Comparison of ENCODE assay signal across 10 cellular contexts in genomic region chr20:49286689-49287551, GRCh38. TPM values are rescaled to one million over a fixed set of nuclear protein-coding genes. Genes with fewer than 3 reads are reported as not detected.
DNase-seq lines count a peak whose midpoint lies in the region; ATAC-seq and TF ChIP-seq lines count a peak whose summit lies in the region.
"Had no signal": no experiment of that assay in that cellular context is flagged by ENCODE, and none has a peak within 500 bp of the region (broad histone marks: within the 10 kb centered on the region; RNA-seq: fewer than 3 reads in every experiment).

No MANE protein-coding gene starts in this region.

- H3K9me3 ChIP-seq in OCI-LY7 (ENCODE audit: low read length) = no peaks in the 10 kb centered on the region
- peaks cover 15% of the 10 kb centered on the region for H3K9me3 ChIP-seq in skeletal muscle satellite cell (replicated peaks; ENCODE audit: low read length)
- peaks cover 5 to 28% of the 10 kb centered on the region in 2 donors for H3K9me3 ChIP-seq in right atrium auricular region

- H3K4me1 Mint-ChIP-seq in activated CD4-positive, alpha-beta T cell treated with anti-CD3 and anti-CD28 coated beads for 36 hours = peaks cover 61% of the 10 kb centered on the region

- H3K36me3 Mint-ChIP-seq in activated CD4-positive, alpha-beta T cell treated with anti-CD3 and anti-CD28 coated beads for 36 hours (ENCODE audit: low read depth) = peaks cover 93% of the 10 kb centered on the region

- CTCF ChIA-PET in activated CD4-positive, alpha-beta T cell treated with anti-CD3 and anti-CD28 coated beads for 36 hours (lab: Charles Lee) = no interaction called here
- CTCF ChIA-PET in OCI-LY7 (lab: Charles Lee; ENCODE audit: unreplicated experiment) = no interaction called here

- peaks cover 68% of the 10 kb centered on the region for H3K79me2 ChIP-seq in OCI-LY7 (ENCODE audit: insufficient read depth, low read depth, low read length)

- no peak for DNase-seq in activated CD4-positive, alpha-beta T cell treated with anti-CD3 and anti-CD28 coated beads for 36 hours
- DNase-seq in activated CD4-positive, alpha-beta T cell treated with anti-CD3 and anti-CD28 coated beads for 4 hours = no peak
- DNase-seq in OCI-LY7 (ENCODE audit: low spot score) (peak; percentile 48), dermis blood vessel endothelial cell (peak; percentile 45), superior temporal gyrus (ENCODE audit: extremely low spot score) (no peak), right atrium auricular region (ENCODE audit: low spot score) (no peak)
- DNase-seq: gastrocnemius medialis, T-helper 9 cell had no signal

- POLR2A ChIA-PET in activated CD4-positive, alpha-beta T cell treated with anti-CD3 and anti-CD28 coated beads for 36 hours (lab: Charles Lee) = interaction anchor here (0.6 to 1.9 kb wide), 4 partner anchors 9 to 26 kb away, joined by 3 to 11 read pairs (median 5); partner anchors contain the start of gene ZNFX1
- POLR2A ChIA-PET in OCI-LY7 (lab: Charles Lee) = no interaction called here

- H3K27me3 ChIP-seq in skeletal muscle satellite cell (ENCODE audit: control insufficient read depth, insufficient read depth, low read length) (no peaks in the 10 kb centered on the region), right atrium auricular region (no peaks in the 10 kb centered on the region)
- H3K27me3 ChIP-seq: gastrocnemius medialis had no signal

- peak overlapping the region; percentile 79 for H3K27ac Mint-ChIP-seq in activated CD4-positive, alpha-beta T cell treated with anti-CD3 and anti-CD28 coated beads for 36 hours

- H3K9me3 Mint-ChIP-seq in activated CD4-positive, alpha-beta T cell treated with anti-CD3 and anti-CD28 coated beads for 36 hours (ENCODE audit: low read depth) = peaks cover 18% of the 10 kb centered on the region

- H3K27ac ChIP-seq in OCI-LY7 (ENCODE audit: low read depth, low read length, poor library complexity, severe bottlenecking) (peak overlapping the region; percentile 41), right atrium auricular region (no peak overlapping the region)
- H3K27ac ChIP-seq: gastrocnemius medialis had no signal

- H4K20me1 ChIP-seq in OCI-LY7 (ENCODE audit: insufficient read depth, low read length) = peaks cover 65% of the 10 kb centered on the region

- intact Hi-C loops in activated CD4-positive, alpha-beta T cell treated with anti-CD3 and anti-CD28 coated beads for 36 hours (cut with DNase I, micrococcal nuclease) = no loop called here
- intact Hi-C loops in OCI-LY7 (cut with micrococcal nuclease; ENCODE audit: unreplicated experiment) = no loop called here

- H3K9me2 ChIP-seq in OCI-LY7 (ENCODE audit: insufficient read depth, low read length) = no peaks in the 10 kb centered on the region

- H3K4me3 Mint-ChIP-seq in activated CD4-positive, alpha-beta T cell treated with anti-CD3 and anti-CD28 coated beads for 36 hours = peak overlapping the region; percentile 37

- peaks cover 52% of the 10 kb centered on the region for H3K4me1 ChIP-seq in OCI-LY7 (ENCODE audit: insufficient read depth, low read length, poor library complexity, severe bottlenecking)
- peaks cover 51% of the 10 kb centered on the region for H3K4me1 ChIP-seq in skeletal muscle satellite cell (ENCODE audit: control insufficient read depth, insufficient read depth, low read length)
- H3K4me1 ChIP-seq in right atrium auricular region = peaks cover 0 to 7% of the 10 kb centered on the region in 2 donors

- H3K4me2 ChIP-seq in OCI-LY7 (ENCODE audit: low read length) (peak overlapping the region; percentile 95), skeletal muscle satellite cell (ENCODE audit: low read length) (peak overlapping the region; percentile 55)

- H3K4me3 ChIP-seq in OCI-LY7 (ENCODE audit: low read depth, low read length, poor library complexity, severe bottlenecking) (no peak overlapping the region), skeletal muscle satellite cell (ENCODE audit: low read length) (peak overlapping the region; percentile 27), right atrium auricular region (no peak overlapping the region)
- H3K4me3 ChIP-seq: gastrocnemius medialis had no signal

- no peaks in the 10 kb centered on the region for H3K27me3 Mint-ChIP-seq in activated CD4-positive, alpha-beta T cell treated with anti-CD3 and anti-CD28 coated beads for 36 hours

- TF ChIP-seq CTCF in OCI-LY7 (conservative IDR thresholded peaks at IDR 0.05; ENCODE audit: low read length) = no peak
- TF ChIP-seq CTCF in right atrium auricular region (IDR thresholded peaks at IDR 0.05) = no peak

- no peak overlapping the region for H3K9ac ChIP-seq in skeletal muscle satellite cell (ENCODE audit: low read depth, low read length)

- peak; percentile 6 for ATAC-seq in activated CD4-positive, alpha-beta T cell treated with anti-CD3 and anti-CD28 coated beads for 36 hours
- no peak for ATAC-seq in HG03521 (IDR thresholded peaks at IDR 0.05; ENCODE audit: unreplicated experiment)
- ATAC-seq: gastrocnemius medialis had no signal

- no TSS peak for BruUV-seq in OCI-LY7 (replicated peaks; lab: Mats Ljungman, UMichigan)

- H2AFZ ChIP-seq in OCI-LY7 (ENCODE audit: low read length) = no peak overlapping the region

- peaks cover 100% of the 10 kb centered on the region for H3K36me3 ChIP-seq in OCI-LY7 (ENCODE audit: insufficient read depth, low read length)
- peaks cover 96% of the 10 kb centered on the region for H3K36me3 ChIP-seq in skeletal muscle satellite cell (ENCODE audit: insufficient read depth, low read length)
- H3K36me3 ChIP-seq in right atrium auricular region = peaks cover 100% of the 10 kb centered on the region

RNA-seq across cellular contexts. Expression of gene ZNFX1, which starts 9.1 kb away (rescaled TPM):
- 10 to 100 TPM; 36.4 to 43.8 TPM for total RNA-seq in activated CD4-positive, alpha-beta T cell treated with anti-CD3 and anti-CD28 coated beads for 36 hours
- 14.9 and 15.1 TPM in 2 replicates for total RNA-seq in OCI-LY7 (2014; rRNA removed; shearing (Covaris generic))
- total RNA-seq in OCI-LY7 (2022) = 17.1 and 17.6 TPM in 2 replicates
- 47.0 and 48.0 TPM in 2 replicates for total RNA-seq in dermis blood vessel endothelial cell
- total RNA-seq in skeletal muscle satellite cell (2012; rRNA removed) = 34.5 and 35.2 TPM in 2 replicates
- total RNA-seq in right atrium auricular region = 10 to 100 TPM; 20.7 to 33.6 TPM

Comparison
In these comparisons a context has a peak if more than half of its experiments do, and no peak if none do; other contexts are left out.
1. DNase-seq: peak in OCI-LY7 (single experiment) and dermis blood vessel endothelial cell (single experiment); none in activated CD4-positive, alpha-beta T cell treated with anti-CD3 and anti-CD28 coated beads for 36 hours (single experiment), activated CD4-positive, alpha-beta T cell treated with anti-CD3 and anti-CD28 coated beads for 4 hours (0 of 2), superior temporal gyrus (single experiment) and right atrium auricular region (single experiment).